In the genomic region with DNA sequence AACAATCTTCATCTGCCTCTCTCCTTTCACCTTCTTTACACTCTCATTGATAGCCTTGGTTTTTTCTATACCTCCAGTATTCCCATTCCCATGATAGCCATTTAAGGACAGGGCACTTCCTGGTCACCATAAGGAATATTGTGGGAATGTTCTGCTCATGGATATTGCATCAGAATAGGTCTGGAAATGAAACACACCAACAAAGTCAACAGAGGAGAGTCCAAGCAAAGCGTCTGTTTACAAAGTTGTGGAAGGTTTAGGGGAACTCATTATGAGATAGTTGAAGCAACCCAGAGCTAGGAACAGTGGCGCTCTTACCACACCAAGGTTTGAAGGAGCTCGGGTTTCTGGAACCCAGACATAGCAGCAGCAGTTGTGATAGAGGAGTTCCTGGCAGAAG, we compare ENCODE assay signal across 1 cellular context.
TF ChIP-seq lines count a peak whose summit lies in the region.

No MANE protein-coding gene starts in this region.

TF ChIP-seq in HepG2, 621 proteins besides CTCF, POLR2A, EP300 and RAD21 (continued from another document and continues in another):
- TF ChIP-seq ZNF513 (CRISPR knock-in tag; conservative IDR thresholded peaks at IDR 0.05): no peak
- no peak for TF ChIP-seq FOXA1 (IDR thresholded peaks at IDR 0.05)
- TF ChIP-seq FOXA1 (CRISPR knock-in tag; IDR thresholded peaks at IDR 0.05): peak; percentile 58
- no peak for TF ChIP-seq RXRB (CRISPR knock-in tag; IDR thresholded peaks at IDR 0.05; ENCODE audit: borderline replicate concordance)
- TF ChIP-seq LCORL (IDR thresholded peaks at IDR 0.05): no peak
- 0 out of 2 replicates have a peak, but pooled peaks have one; percentile 30 for TF ChIP-seq LCORL (CRISPR knock-in tag; IDR thresholded peaks at IDR 0.05)
- TF ChIP-seq CAMTA2 (CRISPR knock-in tag; IDR thresholded peaks at IDR 0.05; ENCODE audit: borderline replicate concordance): no peak
- TF ChIP-seq ZNF331 (CRISPR knock-in tag; IDR thresholded peaks at IDR 0.05): peak; percentile 18; the same call in 1 of the 2 replicates
- no peak for TF ChIP-seq GRHL1 (CRISPR knock-in tag; conservative IDR thresholded peaks at IDR 0.05)
- TF ChIP-seq IRF1 (CRISPR knock-in tag; IDR thresholded peaks at IDR 0.05; ENCODE audit: low read depth): no peak
- 0 out of 2 replicates have a peak, but pooled peaks have one; percentile 31 for TF ChIP-seq ZNF12 (CRISPR knock-in tag; IDR thresholded peaks at IDR 0.05)
- TF ChIP-seq, protein P1, sequence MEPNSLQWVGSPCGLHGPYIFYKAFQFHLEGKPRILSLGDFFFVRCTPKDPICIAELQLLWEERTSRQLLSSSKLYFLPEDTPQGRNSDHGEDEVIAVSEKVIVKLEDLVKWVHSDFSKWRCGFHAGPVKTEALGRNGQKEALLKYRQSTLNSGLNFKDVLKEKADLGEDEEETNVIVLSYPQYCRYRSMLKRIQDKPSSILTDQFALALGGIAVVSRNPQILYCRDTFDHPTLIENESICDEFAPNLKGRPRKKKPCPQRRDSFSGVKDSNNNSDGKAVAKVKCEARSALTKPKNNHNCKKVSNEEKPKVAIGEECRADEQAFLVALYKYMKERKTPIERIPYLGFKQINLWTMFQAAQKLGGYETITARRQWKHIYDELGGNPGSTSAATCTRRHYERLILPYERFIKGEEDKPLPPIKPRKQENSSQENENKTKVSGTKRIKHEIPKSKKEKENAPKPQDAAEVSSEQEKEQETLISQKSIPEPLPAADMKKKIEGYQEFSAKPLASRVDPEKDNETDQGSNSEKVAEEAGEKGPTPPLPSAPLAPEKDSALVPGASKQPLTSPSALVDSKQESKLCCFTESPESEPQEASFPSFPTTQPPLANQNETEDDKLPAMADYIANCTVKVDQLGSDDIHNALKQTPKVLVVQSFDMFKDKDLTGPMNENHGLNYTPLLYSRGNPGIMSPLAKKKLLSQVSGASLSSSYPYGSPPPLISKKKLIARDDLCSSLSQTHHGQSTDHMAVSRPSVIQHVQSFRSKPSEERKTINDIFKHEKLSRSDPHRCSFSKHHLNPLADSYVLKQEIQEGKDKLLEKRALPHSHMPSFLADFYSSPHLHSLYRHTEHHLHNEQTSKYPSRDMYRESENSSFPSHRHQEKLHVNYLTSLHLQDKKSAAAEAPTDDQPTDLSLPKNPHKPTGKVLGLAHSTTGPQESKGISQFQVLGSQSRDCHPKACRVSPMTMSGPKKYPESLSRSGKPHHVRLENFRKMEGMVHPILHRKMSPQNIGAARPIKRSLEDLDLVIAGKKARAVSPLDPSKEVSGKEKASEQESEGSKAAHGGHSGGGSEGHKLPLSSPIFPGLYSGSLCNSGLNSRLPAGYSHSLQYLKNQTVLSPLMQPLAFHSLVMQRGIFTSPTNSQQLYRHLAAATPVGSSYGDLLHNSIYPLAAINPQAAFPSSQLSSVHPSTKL (CRISPR knock-in tag; IDR thresholded peaks at IDR 0.05): peak; percentile 68; the same call in 1 of the 2 replicates
- TF ChIP-seq ELF3 (CRISPR knock-in tag; IDR thresholded peaks at IDR 0.05): peak; percentile 87
- no peak for TF ChIP-seq CEBPZ (IDR thresholded peaks at IDR 0.05; ENCODE audit: low read length)
- TF ChIP-seq ZNF773 (CRISPR knock-in tag; IDR thresholded peaks at IDR 0.05; ENCODE audit: borderline replicate concordance): no peak
- TF ChIP-seq, protein P2, sequence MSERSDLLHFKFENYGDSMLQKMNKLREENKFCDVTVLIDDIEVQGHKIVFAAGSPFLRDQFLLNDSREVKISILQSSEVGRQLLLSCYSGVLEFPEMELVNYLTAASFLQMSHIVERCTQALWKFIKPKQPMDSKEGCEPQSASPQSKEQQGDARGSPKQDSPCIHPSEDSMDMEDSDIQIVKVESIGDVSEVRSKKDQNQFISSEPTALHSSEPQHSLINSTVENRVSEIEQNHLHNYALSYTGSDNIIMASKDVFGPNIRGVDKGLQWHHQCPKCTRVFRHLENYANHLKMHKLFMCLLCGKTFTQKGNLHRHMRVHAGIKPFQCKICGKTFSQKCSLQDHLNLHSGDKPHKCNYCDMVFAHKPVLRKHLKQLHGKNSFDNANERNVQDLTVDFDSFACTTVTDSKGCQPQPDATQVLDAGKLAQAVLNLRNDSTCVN (CRISPR knock-in tag; IDR thresholded peaks at IDR 0.05; ENCODE audit: borderline replicate concordance): no peak
- no peak for TF ChIP-seq FLYWCH1 (CRISPR knock-in tag; IDR thresholded peaks at IDR 0.05)
- TF ChIP-seq, protein P3, sequence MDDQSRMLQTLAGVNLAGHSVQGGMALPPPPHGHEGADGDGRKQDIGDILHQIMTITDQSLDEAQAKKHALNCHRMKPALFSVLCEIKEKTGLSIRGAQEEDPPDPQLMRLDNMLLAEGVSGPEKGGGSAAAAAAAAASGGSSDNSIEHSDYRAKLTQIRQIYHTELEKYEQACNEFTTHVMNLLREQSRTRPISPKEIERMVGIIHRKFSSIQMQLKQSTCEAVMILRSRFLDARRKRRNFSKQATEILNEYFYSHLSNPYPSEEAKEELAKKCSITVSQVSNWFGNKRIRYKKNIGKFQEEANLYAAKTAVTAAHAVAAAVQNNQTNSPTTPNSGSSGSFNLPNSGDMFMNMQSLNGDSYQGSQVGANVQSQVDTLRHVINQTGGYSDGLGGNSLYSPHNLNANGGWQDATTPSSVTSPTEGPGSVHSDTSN (CRISPR knock-in tag; IDR thresholded peaks at IDR 0.05; ENCODE audit: borderline replicate concordance): no peak
- no peak for TF ChIP-seq ZNF547 (CRISPR knock-in tag; IDR thresholded peaks at IDR 0.05)
- TF ChIP-seq NR3C1 (CRISPR knock-in tag; IDR thresholded peaks at IDR 0.05): no peak
- TF ChIP-seq YEATS4 (CRISPR knock-in tag; IDR thresholded peaks at IDR 0.05; ENCODE audit: borderline replicate concordance): no peak
- TF ChIP-seq ARNT2 (CRISPR knock-in tag; IDR thresholded peaks at IDR 0.05; ENCODE audit: low read depth): no peak
- no peak for TF ChIP-seq STAG1 (CRISPR knock-in tag; IDR thresholded peaks at IDR 0.05)
- TF ChIP-seq ZNF839 (CRISPR knock-in tag; IDR thresholded peaks at IDR 0.05; ENCODE audit: borderline replicate concordance): no peak
- TF ChIP-seq ZNF121 (CRISPR knock-in tag; IDR thresholded peaks at IDR 0.05): no peak
- no peak for TF ChIP-seq KAT2B (IDR thresholded peaks at IDR 0.05; ENCODE audit: borderline replicate concordance, low read depth, low read length)
- no peak for TF ChIP-seq PRMT3 (CRISPR knock-in tag; IDR thresholded peaks at IDR 0.05; ENCODE audit: borderline replicate concordance, low read depth)
- TF ChIP-seq NONO (IDR thresholded peaks at IDR 0.05): no peak
- TF ChIP-seq NONO (CRISPR knock-in tag; conservative IDR thresholded peaks at IDR 0.05): no peak
- no peak for TF ChIP-seq ZNF292 (CRISPR knock-in tag; IDR thresholded peaks at IDR 0.05; ENCODE audit: borderline replicate concordance, low read depth)
- TF ChIP-seq, protein P4, sequence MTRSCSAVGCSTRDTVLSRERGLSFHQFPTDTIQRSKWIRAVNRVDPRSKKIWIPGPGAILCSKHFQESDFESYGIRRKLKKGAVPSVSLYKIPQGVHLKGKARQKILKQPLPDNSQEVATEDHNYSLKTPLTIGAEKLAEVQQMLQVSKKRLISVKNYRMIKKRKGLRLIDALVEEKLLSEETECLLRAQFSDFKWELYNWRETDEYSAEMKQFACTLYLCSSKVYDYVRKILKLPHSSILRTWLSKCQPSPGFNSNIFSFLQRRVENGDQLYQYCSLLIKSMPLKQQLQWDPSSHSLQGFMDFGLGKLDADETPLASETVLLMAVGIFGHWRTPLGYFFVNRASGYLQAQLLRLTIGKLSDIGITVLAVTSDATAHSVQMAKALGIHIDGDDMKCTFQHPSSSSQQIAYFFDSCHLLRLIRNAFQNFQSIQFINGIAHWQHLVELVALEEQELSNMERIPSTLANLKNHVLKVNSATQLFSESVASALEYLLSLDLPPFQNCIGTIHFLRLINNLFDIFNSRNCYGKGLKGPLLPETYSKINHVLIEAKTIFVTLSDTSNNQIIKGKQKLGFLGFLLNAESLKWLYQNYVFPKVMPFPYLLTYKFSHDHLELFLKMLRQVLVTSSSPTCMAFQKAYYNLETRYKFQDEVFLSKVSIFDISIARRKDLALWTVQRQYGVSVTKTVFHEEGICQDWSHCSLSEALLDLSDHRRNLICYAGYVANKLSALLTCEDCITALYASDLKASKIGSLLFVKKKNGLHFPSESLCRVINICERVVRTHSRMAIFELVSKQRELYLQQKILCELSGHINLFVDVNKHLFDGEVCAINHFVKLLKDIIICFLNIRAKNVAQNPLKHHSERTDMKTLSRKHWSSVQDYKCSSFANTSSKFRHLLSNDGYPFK (CRISPR knock-in tag; IDR thresholded peaks at IDR 0.05; ENCODE audit: borderline replicate concordance): no peak
- no peak for TF ChIP-seq HIVEP1 (CRISPR knock-in tag; IDR thresholded peaks at IDR 0.05)
- TF ChIP-seq FOXA3 (CRISPR knock-in tag; IDR thresholded peaks at IDR 0.05): peak; percentile 83
- TF ChIP-seq ZNF891 (CRISPR knock-in tag; IDR thresholded peaks at IDR 0.05): no peak
- no peak for TF ChIP-seq MTA3 (CRISPR knock-in tag; IDR thresholded peaks at IDR 0.05)
- no peak for TF ChIP-seq SPEN (CRISPR knock-in tag; IDR thresholded peaks at IDR 0.05; ENCODE audit: low read depth)
- no peak for TF ChIP-seq HIC2 (CRISPR knock-in tag; IDR thresholded peaks at IDR 0.05; ENCODE audit: low read depth)
- no peak for TF ChIP-seq ZNF264 (CRISPR knock-in tag; IDR thresholded peaks at IDR 0.05)
- peak; percentile 81 for TF ChIP-seq ZNF644 (CRISPR knock-in tag; IDR thresholded peaks at IDR 0.05; ENCODE audit: low read depth)
- TF ChIP-seq CEBPG (CRISPR knock-in tag; IDR thresholded peaks at IDR 0.05): peak; percentile 86
- TF ChIP-seq ZNF672 (CRISPR knock-in tag; IDR thresholded peaks at IDR 0.05): no peak
- no peak for TF ChIP-seq JUNB (CRISPR knock-in tag; IDR thresholded peaks at IDR 0.05; ENCODE audit: borderline replicate concordance)
- TF ChIP-seq NPAS2 (CRISPR knock-in tag; IDR thresholded peaks at IDR 0.05; ENCODE audit: borderline replicate concordance): no peak
- no peak for TF ChIP-seq NFYB (CRISPR knock-in tag; IDR thresholded peaks at IDR 0.05)
- TF ChIP-seq ISX (CRISPR knock-in tag; conservative IDR thresholded peaks at IDR 0.05): no peak
